Comparison of ENCODE assay signal across 8 cellular contexts in genomic region chr11:46127150-46127638, GRCh38. TPM values are rescaled to one million over a fixed set of nuclear protein-coding genes. Genes with fewer than 3 reads are reported as not detected.
DNase-seq lines count a peak whose midpoint lies in the region; ATAC-seq and TF ChIP-seq lines count a peak whose summit lies in the region.

No MANE protein-coding gene starts in this region.

- H4K20me1 ChIP-seq in smooth muscle cell (ENCODE audit: low read depth), result no peaks in the 10 kb centered on the region

- no peak overlapping the region for H3K27ac ChIP-seq in smooth muscle cell (ENCODE audit: low read depth)

- H3K4me3 Mint-ChIP-seq in activated CD8-positive, alpha-beta T cell treated with anti-CD3 and anti-CD28 coated beads for 36 hours, result no peak overlapping the region

- 58% methylated on average over 5 of the region's 5 CpGs for WGBS in smooth muscle cell (ENCODE audit: low lambda C conversion rate)

- H3K9ac ChIP-seq in smooth muscle cell (ENCODE audit: low read depth), result no peak overlapping the region

- H3K27me3 ChIP-seq in GM06990 (replicated peaks; ENCODE audit: control insufficient read depth, insufficient read depth, low read length) (no peaks in the 10 kb centered on the region), smooth muscle cell (ENCODE audit: low read depth) (no peaks in the 10 kb centered on the region)

- no peak overlapping the region for H2AFZ ChIP-seq in smooth muscle cell (ENCODE audit: low read depth)

- peaks cover 12% of the 10 kb centered on the region for H3K4me1 ChIP-seq in smooth muscle cell (ENCODE audit: low read depth)

- intact Hi-C loops in activated CD8-positive, alpha-beta T cell treated with anti-CD3 and anti-CD28 coated beads for 36 hours (cut with micrococcal nuclease), result loop anchor here (10.0 kb wide), 2 partner anchors 108 to 178 kb away; no protein-coding TSS in a partner anchor

- H3K36me3 ChIP-seq in GM06990 (ENCODE audit: control insufficient read depth, insufficient read depth, low read length) (no peaks in the 10 kb centered on the region), smooth muscle cell (ENCODE audit: low read depth) (no peaks in the 10 kb centered on the region)

- no peak overlapping the region for H3K4me3 ChIP-seq in GM06990 (replicated peaks; ENCODE audit: low read depth, low read length)
- H3K4me3 ChIP-seq in smooth muscle cell, result no peak overlapping the region

- H3K79me2 ChIP-seq in smooth muscle cell (ENCODE audit: low read depth), result no peaks in the 10 kb centered on the region

- CTCF ChIA-PET in activated CD8-positive, alpha-beta T cell treated with anti-CD3 and anti-CD28 coated beads for 36 hours (lab: Charles Lee), result interaction anchor here (0.9 to 1.8 kb wide), 5 partner anchors 8 to 162 kb away, joined by 3 to 5 read pairs (median 3); no protein-coding TSS in a partner anchor

- H3K27ac Mint-ChIP-seq in activated CD8-positive, alpha-beta T cell treated with anti-CD3 and anti-CD28 coated beads for 36 hours, result no peak overlapping the region

- ATAC-seq in activated CD8-positive, alpha-beta T cell treated with anti-CD3 and anti-CD28 coated beads for 36 hours, result peak; percentile 97
- no peak for ATAC-seq in HG03039 (IDR thresholded peaks at IDR 0.05; ENCODE audit: unreplicated experiment)

- H3K27me3 Mint-ChIP-seq in activated CD8-positive, alpha-beta T cell treated with anti-CD3 and anti-CD28 coated beads for 36 hours, result no peaks in the 10 kb centered on the region

- POLR2A ChIA-PET in activated CD8-positive, alpha-beta T cell treated with anti-CD3 and anti-CD28 coated beads for 36 hours (lab: Charles Lee), result no interaction called here

- TF ChIP-seq CTCF in GM06990 (IDR thresholded peaks at IDR 0.05; ENCODE audit: insufficient read depth, low read length, poor library complexity, severe bottlenecking), result peak; percentile 51
- TF ChIP-seq CTCF in activated CD8-positive, alpha-beta T cell treated with anti-CD3 and anti-CD28 coated beads for 36 hours (IDR thresholded peaks at IDR 0.05), result peak; percentile 50
- TF ChIP-seq CTCF in smooth muscle cell (IDR thresholded peaks at IDR 0.05; ENCODE audit: borderline replicate concordance, insufficient read depth, poor library complexity, severe bottlenecking), result no peak

- H3F3A ChIP-seq in smooth muscle cell (ENCODE audit: low read depth), result peaks cover 7% of the 10 kb centered on the region

- H3K9me3 ChIP-seq in smooth muscle cell (replicated peaks; ENCODE audit: low read depth), result no peaks in the 10 kb centered on the region

- DNase-seq in GM06990 (ENCODE audit: extremely low read depth, insufficient read length) (no peak), HCEC 1CT (peak; percentile 90), NCI-H748 (lab: John Stamatoyannopoulos, UW; ENCODE audit: unreplicated experiment) (peak; percentile 69), foreskin melanocyte (peak; percentile 62), smooth muscle cell (lab: John Stamatoyannopoulos, UW; ENCODE audit: unreplicated experiment) (no peak)
- DNase-seq in activated CD8-positive, alpha-beta T cell treated with anti-CD3 and anti-CD28 coated beads for 36 hours, result peak; percentile 71
- peak; percentile 52 for DNase-seq in stimulated activated CD8-positive, alpha-beta memory T cell treated with anti-CD3 and anti-CD28 coated beads, Interleukin-4, amount 100 ng/mL, for 48 hours

- no peak overlapping the region for H3K4me2 ChIP-seq in smooth muscle cell

- no peaks in the 10 kb centered on the region for H3K9me3 Mint-ChIP-seq in activated CD8-positive, alpha-beta T cell treated with anti-CD3 and anti-CD28 coated beads for 36 hours

- no peaks in the 10 kb centered on the region for H3K36me3 Mint-ChIP-seq in activated CD8-positive, alpha-beta T cell treated with anti-CD3 and anti-CD28 coated beads for 36 hours (ENCODE audit: low read depth)

- H3K4me1 Mint-ChIP-seq in activated CD8-positive, alpha-beta T cell treated with anti-CD3 and anti-CD28 coated beads for 36 hours (ENCODE audit: low read depth), result peaks cover 20% of the 10 kb centered on the region

RNA-seq across cellular contexts. Expression of gene PHF21A, which starts 5.9 kb away (rescaled TPM):
- 10 to 100 TPM; 36.2 to 40.4 TPM for total RNA-seq in activated CD8-positive, alpha-beta T cell treated with anti-CD3 and anti-CD28 coated beads for 36 hours
- total RNA-seq in smooth muscle cell, result 28.2 and 28.7 TPM in 2 replicates
- polyA plus RNA-seq in smooth muscle cell, result 26.1 and 26.8 TPM in 2 replicates

Comparison
In these comparisons a context has a peak if more than half of its experiments do, and no peak if none do; other contexts are left out.
1. DNase-seq: peak in HCEC 1CT (single experiment), NCI-H748 (single experiment), activated CD8-positive, alpha-beta T cell treated with anti-CD3 and anti-CD28 coated beads for 36 hours (single experiment), foreskin melanocyte (single experiment) and stimulated activated CD8-positive, alpha-beta memory T cell treated with anti-CD3 and anti-CD28 coated beads, Interleukin-4, amount 100 ng/mL, for 48 hours (single experiment); none in GM06990 (single experiment) and smooth muscle cell (single experiment).